In the genomic region with DNA sequence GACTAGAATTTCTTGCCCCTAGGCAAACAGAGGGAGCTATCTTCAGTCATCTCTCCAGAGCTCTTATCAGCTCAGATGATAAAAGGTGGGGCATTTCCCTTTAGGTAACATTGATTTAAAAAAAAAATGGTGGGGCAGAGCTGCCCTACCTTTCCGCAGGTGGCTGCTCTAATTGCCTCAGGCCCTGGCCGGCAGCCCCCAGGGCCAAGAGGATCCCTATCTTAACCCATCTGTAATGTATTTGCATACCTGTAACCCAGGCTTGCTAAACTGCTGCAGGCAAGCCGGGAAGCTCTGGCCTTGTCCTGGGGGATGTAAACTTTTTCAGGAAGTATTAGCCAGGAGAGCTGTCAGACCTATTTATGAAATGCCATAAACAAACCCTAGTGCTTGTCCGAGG, we compare ENCODE assay signal across 18 cellular contexts. TPM values are rescaled to one million over a fixed set of nuclear protein-coding genes. Genes with fewer than 3 reads are reported as not detected.
DNase-seq lines count a peak whose midpoint lies in the region; ATAC-seq, FAIRE-seq and TF ChIP-seq lines count a peak whose summit lies in the region.
"Had no signal": no experiment of that assay in that cellular context is flagged by ENCODE, and none has a peak within 500 bp of the region (broad histone marks: within the 10 kb centered on the region; RNA-seq: fewer than 3 reads in every experiment).

No MANE protein-coding gene starts in this region.

- POLR2A ChIA-PET in H1 (lab: Charles Lee; ENCODE audit: partially characterized antibody): no interaction called here

- H3K79me2 ChIP-seq in GM23338 (replicated peaks; ENCODE audit: insufficient read depth): no peaks in the 10 kb centered on the region
- H3K79me2 ChIP-seq in H1 (ENCODE audit: control insufficient read depth in 1 of 2, insufficient read depth in 2 of 2, low read length in 2 of 2): no peaks in the 10 kb centered on the region
- no peaks in the 10 kb centered on the region for H3K79me2 ChIP-seq in trophoblast cell (ENCODE audit: control insufficient read depth, insufficient read depth, low read length, poor library complexity)

- no peak overlapping the region for H2BK12ac ChIP-seq in H1 (ENCODE audit: low read depth, low read length)
- no peak overlapping the region for H2BK12ac ChIP-seq in trophoblast cell (ENCODE audit: low read length)

- ATAC-seq in GM23338: peak; percentile 94
- no peak for ATAC-seq in HG02970 (IDR thresholded peaks at IDR 0.05; ENCODE audit: low FRiP score, unreplicated experiment)

- H3K4me2 ChIP-seq in GM23338: no peak overlapping the region
- no peak overlapping the region for H3K4me2 ChIP-seq in H1 (ENCODE audit: insufficient read depth in 1 of 2, low read depth in 2 of 2, low read length in 2 of 2)
- no peak overlapping the region for H3K4me2 ChIP-seq in trophoblast cell (ENCODE audit: low read length)

- TF ChIP-seq RAD21 in H1 (IDR thresholded peaks at IDR 0.05 in 1 of 2, conservative IDR thresholded peaks at IDR 0.05 in 1 of 2; ENCODE audit: low read depth in 2 of 2, low read length in 2 of 2): no peak

- CTCF ChIA-PET in H1 (lab: Charles Lee; ENCODE audit: partially characterized antibody): interaction anchor here (0.6 to 1.3 kb wide), 4 partner anchors 26 to 347 kb away, joined by 3 to 4 read pairs (median 3); no protein-coding TSS in a partner anchor

- no peak overlapping the region for H4K5ac ChIP-seq in H1 (ENCODE audit: insufficient read length, low read depth, low read length)

- H3F3A ChIP-seq in GM23338 (replicated peaks; ENCODE audit: low read depth): no peaks in the 10 kb centered on the region

- H3K23me2 ChIP-seq in H1 (ENCODE audit: low read depth, low read length): no peaks in the 10 kb centered on the region

- H2BK20ac ChIP-seq in H1 (ENCODE audit: low read length): no peak overlapping the region

- H3K36me3 ChIP-seq in GM23338 (ENCODE audit: insufficient read depth) (no peaks in the 10 kb centered on the region), H1 (ENCODE audit: control insufficient read depth in 2 of 4, insufficient read depth in 4 of 4, low read length in 3 of 4) (no peaks in the 10 kb centered on the region), trophoblast cell (ENCODE audit: control insufficient read depth in 1 of 2, insufficient read depth in 2 of 2, low read length in 2 of 2) (no peaks in the 10 kb centered on the region)

- no peak for TF ChIP-seq POLR2A in H1 (IDR thresholded peaks at IDR 0.05; ENCODE audit: control extremely low read depth in 1 of 2, low read depth in 2 of 2, low read length in 2 of 2)

- H2BK5ac ChIP-seq in H1 (ENCODE audit: low read depth, low read length) (no peak overlapping the region), trophoblast cell (ENCODE audit: low read depth, low read length, poor library complexity) (no peak overlapping the region)

- H3K56ac ChIP-seq in H1 (replicated peaks; ENCODE audit: insufficient read length, low read depth, low read length): no peak overlapping the region

- no peak overlapping the region for H4K8ac ChIP-seq in H1 (ENCODE audit: extremely low read depth, insufficient read depth, low read length)
- no peak overlapping the region for H4K8ac ChIP-seq in trophoblast cell (ENCODE audit: low read depth, low read length)

- FAIRE-seq in H1 (lab: Jason Lieb, UNC): no peak
- FAIRE-seq: GM12878, H54 had no signal

- WGBS in H1 (ENCODE audit: extremely low coverage in 1 of 2, insufficient coverage in 1 of 2, insufficient read length in 1 of 2, insufficient replicate concordance in 2 of 2, low coverage in 1 of 2, low lambda C conversion rate in 2 of 2, missing lambda C conversion rate in 1 of 2), 2 experiments: 75% methylated on average over 4 of the region's 4 CpGs; no CpG with 5 or more reads in 1 of the 2 experiments
- WGBS in trophoblast cell (ENCODE audit: extremely low coverage, insufficient coverage, insufficient read length): no CpG with 5 or more reads among the region's 4 CpGs

- peaks cover 47% of the 10 kb centered on the region for H3K27me3 ChIP-seq in GM23338 (ENCODE audit: insufficient read depth)
- peaks cover 0 to 3% (median 1%) of the 10 kb centered on the region in 4 experiments; a peak in 3 of 7 replicates for H3K27me3 ChIP-seq in H1 (replicated peaks in 1 of 4; ENCODE audit: control insufficient read depth in 3 of 4, extremely low read depth in 1 of 4, insufficient read depth in 3 of 4, low read length in 3 of 4)
- no peaks in the 10 kb centered on the region for H3K27me3 ChIP-seq in trophoblast cell (ENCODE audit: insufficient read depth, low read length)

- no peak overlapping the region for H3K27ac ChIP-seq in GM23338 (ENCODE audit: low read depth)
- no peak overlapping the region for H3K27ac ChIP-seq in H1 (ENCODE audit: low read depth, low read length)
- H3K27ac ChIP-seq in trophoblast cell (ENCODE audit: low read depth, low read length): no peak overlapping the region
- H3K27ac ChIP-seq: C4-2B, HL-60 had no signal

- H3K9me3 Mint-ChIP-seq in GM23338: no peaks in the 10 kb centered on the region

- DNase-seq in GM23338 (ENCODE audit: low spot score): peak; percentile 52
- peak; percentile 51 to 66 for DNase-seq in NCI-H526 (lab: John Stamatoyannopoulos, UW)
- no peak for DNase-seq in H1 (ENCODE audit: low read depth in 1 of 2, low spot score in 2 of 2)
- peak; percentile 96 to 98 for DNase-seq in trophoblast cell
- DNase-seq in stimulated activated CD8-positive, alpha-beta memory T cell treated with anti-CD3 and anti-CD28 coated beads, Interleukin-4, amount 100 ng/mL, for 48 hours: no peak
- DNase-seq in NCI-H345 treated with DMSO at 0.1 percent for 48 hours (lab: John Stamatoyannopoulos, UW; ENCODE audit: unreplicated experiment): no peak
- DNase-seq: AML-193, NCI-H1417 treated with DMSO at 0.1 percent for 48 hours, NCI-H2029 treated with DMSO at 0.1 percent for 48 hours, NCI-H2171 treated with DMSO at 0.1 percent for 48 hours, NCI-H446 treated with DMSO at 0.1 percent for 48 hours, NCI-H748 treated with DMSO at 0.1 percent for 48 hours, SIG-M5 had no signal

- H3K4me3 ChIP-seq in GM23338 (no peak overlapping the region), H1 (ENCODE audit: extremely low read depth in 1 of 4, insufficient read depth in 2 of 4, low read depth in 3 of 4, low read length in 4 of 4) (no peak overlapping the region), trophoblast cell (ENCODE audit: low read depth, low read length) (no peak overlapping the region)
- H3K4me3 ChIP-seq: GM12878 had no signal

- H3K18ac ChIP-seq in H1 (ENCODE audit: extremely low read depth, low read length) (no peak overlapping the region), trophoblast cell (ENCODE audit: low read length) (no peak overlapping the region)

- H2AK5ac ChIP-seq in H1 (ENCODE audit: low read depth, low read length): no peak overlapping the region
- H2AK5ac ChIP-seq in trophoblast cell (ENCODE audit: low read length): no peak overlapping the region

- H3K4me3 Mint-ChIP-seq in GM23338: no peak overlapping the region

- H3K4me1 Mint-ChIP-seq in GM23338: peaks cover 18% of the 10 kb centered on the region

- H2AFZ ChIP-seq in GM23338 (no peak overlapping the region), H1 (ENCODE audit: low read length) (no peak overlapping the region), trophoblast cell (ENCODE audit: insufficient read depth, low read length, poor library complexity) (no peak overlapping the region)

- H2BK120ac ChIP-seq in H1 (replicated peaks; ENCODE audit: low read depth, low read length) (no peak overlapping the region), trophoblast cell (ENCODE audit: insufficient read depth, low read length, poor library complexity) (no peak overlapping the region)

- H3K14ac ChIP-seq in H1 (ENCODE audit: insufficient read length): no peak overlapping the region
- H3K14ac ChIP-seq in trophoblast cell (ENCODE audit: low read length): no peak overlapping the region

- no peak for TF ChIP-seq EP300 in H1 (IDR thresholded peaks at IDR 0.05; ENCODE audit: borderline replicate concordance in 1 of 2, low read depth in 2 of 2, low read length in 2 of 2)

- H3K27ac Mint-ChIP-seq in GM23338: no peak overlapping the region

- H4K12ac ChIP-seq in trophoblast cell (ENCODE audit: low read depth, low read length): no peak overlapping the region

- TF ChIP-seq CTCF in GM23338 (conservative IDR thresholded peaks at IDR 0.05; ENCODE audit: low read depth in 2 of 2) (no peak), H1 (IDR thresholded peaks at IDR 0.05; ENCODE audit: control extremely low read depth in 1 of 3, insufficient read depth in 1 of 3, low read depth in 1 of 3, low read length in 3 of 3) (no peak)

- H3K9me2 ChIP-seq in GM23338 (ENCODE audit: insufficient read depth): no peaks in the 10 kb centered on the region

- H4K91ac ChIP-seq in H1 (replicated peaks; ENCODE audit: insufficient read length, low read length) (no peak overlapping the region), trophoblast cell (ENCODE audit: low read depth, low read length) (no peak overlapping the region)

- no peak overlapping the region for H2BK15ac ChIP-seq in H1 (ENCODE audit: low read length)

- no peaks in the 10 kb centered on the region for H3K9me3 ChIP-seq in H1 (ENCODE audit: insufficient read depth in 2 of 2, low read depth in 1 of 2, low read length in 1 of 2)
- no peaks in the 10 kb centered on the region for H3K9me3 ChIP-seq in trophoblast cell (ENCODE audit: insufficient read depth, low read depth, low read length)

- H3K9ac ChIP-seq in H1 (replicated peaks in 1 of 4; ENCODE audit: extremely low read depth in 1 of 4, low read depth in 3 of 4, low read length in 3 of 4): no peak overlapping the region
- H3K9ac ChIP-seq in trophoblast cell (ENCODE audit: low read length): no peak overlapping the region

- no peaks in the 10 kb centered on the region for H3K36me3 Mint-ChIP-seq in GM23338 (ENCODE audit: low read depth)

- H4K20me1 ChIP-seq in GM23338 (replicated peaks; ENCODE audit: insufficient read depth) (no peaks in the 10 kb centered on the region), H1 (replicated peaks in 1 of 2; ENCODE audit: control insufficient read depth in 1 of 2, insufficient read depth in 2 of 2, low read length in 2 of 2) (no peaks in the 10 kb centered on the region)

- H3K4ac ChIP-seq in H1 (replicated peaks; ENCODE audit: insufficient read length, low read depth, low read length) (no peak overlapping the region), trophoblast cell (ENCODE audit: low read depth, low read length) (no peak overlapping the region)

- H3K23ac ChIP-seq in H1 (ENCODE audit: insufficient read length) (no peak overlapping the region), trophoblast cell (ENCODE audit: low read length) (no peak overlapping the region)

- peaks cover 15% of the 10 kb centered on the region for H3K27me3 Mint-ChIP-seq in GM23338 (ENCODE audit: insufficient read depth, low read depth, poor library complexity)

- H3K4me1 ChIP-seq in GM23338 (ENCODE audit: insufficient read depth) (no peaks in the 10 kb centered on the region; the same call in 1 of the 2 replicates), H1 (replicated peaks in 1 of 4; ENCODE audit: control insufficient read depth in 3 of 4, insufficient read depth in 4 of 4, low read length in 3 of 4) (no peaks in the 10 kb centered on the region), trophoblast cell (ENCODE audit: control insufficient read depth in 1 of 2, insufficient read depth in 2 of 2, low read length in 2 of 2) (peaks cover 9 to 17% of the 10 kb centered on the region in 2 experiments)

- H3K79me1 ChIP-seq in H1 (ENCODE audit: low read depth, low read length) (no peaks in the 10 kb centered on the region), trophoblast cell (ENCODE audit: low read length) (no peaks in the 10 kb centered on the region)

RNA-seq across cellular contexts. Expression of gene ZSWIM6, which starts 21.0 kb away (rescaled TPM):
- total RNA-seq in GM23338 (2014; rRNA removed; shearing (Covaris generic)): 6.0 and 6.6 TPM in 2 replicates
- polyA plus RNA-seq in GM23338 (2016; fragmentation: Nextera tagmentation; extraction: Ambion mirVana): 3.8 and 3.9 TPM in 2 replicates
- total RNA-seq in H1 (2021; fragmentation: NEBNext Ultra II Directional; extraction: Animal tissue kit (Norgen Biotek cat#: 25700)): 11.4 and 12.4 TPM in 2 replicates
- 6.7 and 7.9 TPM in 2 replicates for polyA plus RNA-seq in H1 (2011; rRNA removed)
- 6.9 TPM for polyA plus RNA-seq in H1 (2011; cell fraction: cytosol; rRNA removed)
- 13.6 TPM for polyA plus RNA-seq in H1 (2011; cell fraction: nucleus; rRNA removed)
- 6.3 to 8.9 TPM (median 7.9 TPM) in 4 replicates for polyA plus RNA-seq in H1 (2012, experiment 1 of 2)
- 0.88 TPM for polyA plus RNA-seq in H1 (2012, experiment 2 of 2)
- 7.7 TPM for polyA plus RNA-seq in H1 (2013, experiment 1 of 2)
- polyA plus RNA-seq in H1 (2013, experiment 2 of 2): 7.1 TPM
- 28.0 and 30.8 TPM in 2 replicates for polyA minus RNA-seq in H1 (2011; rRNA and poly(A)+ RNA removed)
- polyA minus RNA-seq in H1 (2011; cell fraction: cytosol; rRNA and poly(A)+ RNA removed): 11.1 TPM
- 17.0 TPM for polyA minus RNA-seq in H1 (2011; cell fraction: nucleus; rRNA and poly(A)+ RNA removed)
- polyA plus RNA-seq in trophoblast cell (2013): 9.7 and 9.8 TPM in 2 replicates

Comparison
In these comparisons a context has a peak if more than half of its experiments do, and no peak if none do; other contexts are left out.
1. DNase-seq: peak in GM23338 (single experiment), NCI-H526 (2 of 2) and trophoblast cell (2 of 2); none in H1 (0 of 2), stimulated activated CD8-positive, alpha-beta memory T cell treated with anti-CD3 and anti-CD28 coated beads, Interleukin-4, amount 100 ng/mL, for 48 hours (single experiment) and NCI-H345 treated with DMSO at 0.1 percent for 48 hours (single experiment).